ENCODE assay signal across 10 cellular contexts in genomic region chr10:76033457-76034196, GRCh38.
DNase-seq lines count a peak whose midpoint lies in the region; ATAC-seq and TF ChIP-seq lines count a peak whose summit lies in the region.
"Had no signal": no experiment of that assay in that cellular context is flagged by ENCODE, and none has a peak within 500 bp of the region (broad histone marks: within the 10 kb centered on the region; RNA-seq: fewer than 3 reads in every experiment).

No MANE protein-coding gene starts in this region.

- peak overlapping the region in 1 of 2 donors; percentile 89 for H3K9ac ChIP-seq in liver (ENCODE audit: low read depth in 1 of 2, low read length in 2 of 2)

- no peaks in the 10 kb centered on the region for H3K36me3 Mint-ChIP-seq in HFFc6 (ENCODE audit: low read depth)
- H3K36me3 Mint-ChIP-seq in CD8-positive, alpha-beta T cell = no peaks in the 10 kb centered on the region

- peak overlapping the region; percentile 22 for H2AFZ ChIP-seq in ACC112 (ENCODE audit: low read length, unreplicated experiment)

- intact Hi-C loops in body of pancreas (cut with DNase I) = loop anchor here (10.0 kb wide), 1 partner anchor 629 kb away; the partner anchor contains the start of gene ZNF503
- intact Hi-C loops in CD8-positive, alpha-beta T cell (cut with DNase I, micrococcal nuclease) = no loop called here

- H3K9me3 ChIP-seq in body of pancreas (peaks cover 0 to 4% (median 0%) of the 10 kb centered on the region in 3 donors), liver (ENCODE audit: control insufficient read depth in 4 of 4, low read length in 3 of 4) (peaks cover 0 to 1% (median 0%) of the 10 kb centered on the region in 4 donors)
- H3K9me3 ChIP-seq in CD8-positive, alpha-beta T cell (ENCODE audit: low read length) = no peaks in the 10 kb centered on the region
- H3K9me3 ChIP-seq: testis had no signal

- no peak overlapping the region for H3K27ac ChIP-seq in ACC112 (ENCODE audit: low read depth, low read length)
- H3K27ac ChIP-seq in body of pancreas = peak overlapping the region in 3 of 4 donors; percentile 35 to 59 (median 58)
- peak overlapping the region; percentile 71 to 77 for H3K27ac ChIP-seq in liver (ENCODE audit: low read depth in 1 of 2, low read length in 2 of 2)
- H3K27ac ChIP-seq in CD8-positive, alpha-beta T cell (ENCODE audit: low read depth, low read length) = no peak overlapping the region
- H3K27ac ChIP-seq: testis had no signal

- peak overlapping the region; percentile 56; the same call in 1 of the 2 replicates for H3K27ac Mint-ChIP-seq in HFFc6
- no peak overlapping the region for H3K27ac Mint-ChIP-seq in CD8-positive, alpha-beta T cell
- H3K27ac Mint-ChIP-seq: activated B cell treated with CpG ODN at 0.5 μM for 24 hours had no signal

- TF ChIP-seq POLR2A in body of pancreas (IDR thresholded peaks at IDR 0.05) = no peak

- TF ChIP-seq CTCF in HFFc6 (IDR thresholded peaks at IDR 0.05) = peak; percentile 33
- peak in 5 of 7 experiments; percentile 12 to 51 (median 51) for TF ChIP-seq CTCF in body of pancreas (IDR thresholded peaks at IDR 0.05)
- peak; percentile 48 for TF ChIP-seq CTCF in liver (IDR thresholded peaks at IDR 0.05; ENCODE audit: low read depth, low read length, missing input control)
- TF ChIP-seq CTCF in CD8-positive, alpha-beta T cell (IDR thresholded peaks at IDR 0.05) = no peak

- peaks cover 22% of the 10 kb centered on the region for H3K4me1 Mint-ChIP-seq in HFFc6 (ENCODE audit: low read depth)
- H3K4me1 Mint-ChIP-seq in CD8-positive, alpha-beta T cell (ENCODE audit: low read depth) = no peaks in the 10 kb centered on the region
- H3K4me1 Mint-ChIP-seq: activated B cell treated with CpG ODN at 0.5 μM for 24 hours had no signal

- H3K4me3 ChIP-seq in ACC112 (ENCODE audit: low read depth, low read length) (no peak overlapping the region), body of pancreas (no peak overlapping the region), liver (ENCODE audit: low read depth in 1 of 3, low read length in 3 of 3) (peak overlapping the region; percentile 27 to 80 (median 48))
- no peak overlapping the region for H3K4me3 ChIP-seq in CD8-positive, alpha-beta T cell (ENCODE audit: low read depth, low read length)
- H3K4me3 ChIP-seq: testis had no signal

- H3K36me3 ChIP-seq in ACC112 (ENCODE audit: insufficient read depth, low read length) (peaks cover 4% of the 10 kb centered on the region; the same call in 1 of the 2 replicates), body of pancreas (replicated peaks in 1 of 2; ENCODE audit: insufficient read depth in 1 of 2, low read depth in 2 of 2) (no peaks in the 10 kb centered on the region), liver (ENCODE audit: control insufficient read depth in 4 of 4, insufficient read depth in 3 of 4, low read depth in 1 of 4, low read length in 3 of 4) (no peaks in the 10 kb centered on the region)
- no peaks in the 10 kb centered on the region for H3K36me3 ChIP-seq in CD8-positive, alpha-beta T cell (ENCODE audit: insufficient read depth, low read length)

- DNase-seq in HFFc6 (peak; percentile 42), body of pancreas (peak; percentile 44 to 66 (median 56)), NCI-H1417 treated with DMSO at 0.1 percent for 48 hours (lab: John Stamatoyannopoulos, UW) (no peak)
- no peak for DNase-seq in activated CD4-positive, CD25-positive, alpha-beta regulatory T cell treated with anti-CD3 and anti-CD28 coated beads, Interleukin-2, amount 50 U/mL, for 72 hours
- DNase-seq in activated naive CD4-positive, alpha-beta T cell (lab: John Stamatoyannopoulos, UW) = no peak
- DNase-seq in CD8-positive, alpha-beta T cell = no peak
- DNase-seq: activated B cell treated with CpG ODN at 0.5 μM for 24 hours, testis had no signal

- H3K27me3 ChIP-seq in ACC112 (ENCODE audit: insufficient read depth, low read length) = no peaks in the 10 kb centered on the region; the same call in 1 of the 2 replicates
- H3K27me3 ChIP-seq in body of pancreas = no peaks in the 10 kb centered on the region
- H3K27me3 ChIP-seq in liver (ENCODE audit: control insufficient read depth in 4 of 4, insufficient read depth in 4 of 4, low read length in 3 of 4) = no peaks in the 10 kb centered on the region
- H3K27me3 ChIP-seq in CD8-positive, alpha-beta T cell (ENCODE audit: insufficient read depth, low read length) = no peaks in the 10 kb centered on the region
- H3K27me3 ChIP-seq: testis had no signal

- POLR2A ChIA-PET in CD8-positive, alpha-beta T cell (lab: Charles Lee) = no interaction called here

- TF ChIP-seq RAD21 in liver (IDR thresholded peaks at IDR 0.05) = peak; percentile 67 to 77

- WGBS in body of pancreas, 2 donors = 43 to 54% methylated on average over 15 of the region's 15 CpGs
- WGBS in liver = 18% methylated on average over 15 of the region's 15 CpGs

- peaks cover 3% of the 10 kb centered on the region; the same call in 1 of the 2 replicates for H3K9me3 Mint-ChIP-seq in HFFc6
- peaks cover 2% of the 10 kb centered on the region for H3K9me3 Mint-ChIP-seq in CD8-positive, alpha-beta T cell

- H3K79me2 ChIP-seq in ACC112 (ENCODE audit: control insufficient read depth, insufficient read depth, low read length, unreplicated experiment) = no peaks in the 10 kb centered on the region

- H3K4me3 Mint-ChIP-seq in HFFc6 = peak overlapping the region; percentile 64
- no peak overlapping the region for H3K4me3 Mint-ChIP-seq in CD8-positive, alpha-beta T cell
- H3K4me3 Mint-ChIP-seq: activated B cell treated with CpG ODN at 0.5 μM for 24 hours had no signal

- CTCF ChIA-PET in CD8-positive, alpha-beta T cell (lab: Charles Lee) = no interaction called here

- peak; percentile 84 for ATAC-seq in body of pancreas
- ATAC-seq in CD8-positive, alpha-beta T cell = no peak

- peaks cover 9% of the 10 kb centered on the region for H3K27me3 Mint-ChIP-seq in HFFc6 (ENCODE audit: insufficient read depth)
- peaks cover 5% of the 10 kb centered on the region for H3K27me3 Mint-ChIP-seq in CD8-positive, alpha-beta T cell (ENCODE audit: low read depth)

- H3K4me1 ChIP-seq in ACC112 (ENCODE audit: control insufficient read depth, insufficient read depth, low read length, unreplicated experiment) (peaks cover 14% of the 10 kb centered on the region), body of pancreas (peaks cover 29% of the 10 kb centered on the region), liver (ENCODE audit: control insufficient read depth in 4 of 4, insufficient read depth in 4 of 4, low read length in 3 of 4) (peaks cover 7 to 49% (median 36%) of the 10 kb centered on the region in 4 donors)
- no peaks in the 10 kb centered on the region for H3K4me1 ChIP-seq in CD8-positive, alpha-beta T cell (ENCODE audit: insufficient read depth, low read length)
- H3K4me1 ChIP-seq: testis had no signal

TF ChIP-seq in liver, 16 proteins besides CTCF, POLR2A, EP300 and RAD21 (continues in another document):
- TF ChIP-seq HNF4A (conservative IDR thresholded peaks at IDR 0.05) (peak; percentile 91), RXRA (IDR thresholded peaks at IDR 0.05) (peak; percentile 87 to 90), FOXA2 (IDR thresholded peaks at IDR 0.05) (peak; percentile 72), JUND (IDR thresholded peaks at IDR 0.05) (peak; percentile 82 to 83), ATF3 (IDR thresholded peaks at IDR 0.05) (no peak), MAX (IDR thresholded peaks at IDR 0.05) (peak; percentile 57), TAF1 (conservative IDR thresholded peaks at IDR 0.05) (peak; percentile 65), NR2F2 (IDR thresholded peaks at IDR 0.05) (peak; percentile 12), FOXA1 (IDR thresholded peaks at IDR 0.05) (no peak), EGR1 (IDR thresholded peaks at IDR 0.05; ENCODE audit: low read depth in 2 of 2) (peak in 1 of 2 donors; percentile 32), YY1 (IDR thresholded peaks at IDR 0.05) (peak; percentile 65), REST (IDR thresholded peaks at IDR 0.05) (peak; percentile 61), HNF4G (IDR thresholded peaks at IDR 0.05) (peak; percentile 79)

Comparison
In these comparisons a context has a peak if more than half of its experiments do, and no peak if none do; other contexts are left out.
1. H3K27ac ChIP-seq: peak in body of pancreas (3 of 4) and liver (2 of 2); none in ACC112 (single experiment) and CD8-positive, alpha-beta T cell (single experiment).
2. H3K4me3 ChIP-seq: peak in liver (3 of 3); none in ACC112 (single experiment), body of pancreas (0 of 2) and CD8-positive, alpha-beta T cell (single experiment).
3. DNase-seq: peak in HFFc6 (single experiment) and body of pancreas (4 of 4); none in NCI-H1417 treated with DMSO at 0.1 percent for 48 hours (single experiment), activated CD4-positive, CD25-positive, alpha-beta regulatory T cell treated with anti-CD3 and anti-CD28 coated beads, Interleukin-2, amount 50 U/mL, for 72 hours (single experiment), activated naive CD4-positive, alpha-beta T cell (0 of 4) and CD8-positive, alpha-beta T cell (0 of 7).